34 cellular contexts compared by ENCODE assay signal in the genomic region with DNA sequence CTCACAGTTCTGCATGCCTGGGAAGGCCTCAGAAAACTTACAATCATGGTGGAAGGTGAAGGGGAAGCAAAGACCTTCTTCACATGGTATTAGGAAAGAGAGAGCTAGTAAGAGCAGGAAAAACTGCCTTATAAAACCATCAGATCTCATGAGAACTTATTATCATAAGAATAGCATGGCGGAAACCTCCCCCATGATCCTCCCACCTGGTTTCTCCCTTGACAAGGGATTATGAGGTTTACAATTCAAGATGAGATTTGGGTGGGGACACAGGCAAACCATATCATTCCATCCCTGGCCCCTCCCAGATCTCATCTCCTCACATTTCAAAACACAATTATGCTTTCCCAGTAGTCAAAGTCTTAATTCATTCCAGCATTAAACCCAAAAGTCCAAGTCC.
"Had no signal": no experiment of that assay in that cellular context is flagged by ENCODE, and none has a peak within 500 bp of the region (broad histone marks: within the 10 kb centered on the region; RNA-seq: fewer than 3 reads in every experiment).

No MANE protein-coding gene starts in this region.

- ATAC-seq: activated naive CD4-positive, alpha-beta T cell treated with anti-CD3 and anti-CD28 coated beads, Interleukin-2, amount 50 U/mL, for 72 hours; activated naive CD8-positive, alpha-beta T cell treated with anti-CD3 and anti-CD28 coated beads, Interleukin-2, amount 50 U/mL, for 24 hours; activated T-cell treated with anti-CD3 and anti-CD28 coated beads, Interleukin-2, amount 50 U/mL, for 4 hours; activated T-cell treated with anti-CD3 and anti-CD28 coated beads, Interleukin-2, amount 50 U/mL, for 72 hours; activated T-helper 17 cell treated with anti-CD3 and anti-CD28 coated beads, Interleukin-2, amount 50 U/mL, for 72 hours; body of pancreas had no signal

- DNase-seq: activated effector memory CD4-positive, alpha-beta T cell treated with anti-CD3 and anti-CD28 coated beads, Interleukin-2, amount 50 U/mL, for 16 hours; activated effector memory CD4-positive, alpha-beta T cell treated with Interleukin-2 at 50 U/mL for 16 hours; activated gamma-delta T cell; activated gamma-delta T cell treated with Interleukin-2 at 50 U/mL for 16 hours; activated naive CD4-positive, alpha-beta T cell; activated naive CD4-positive, alpha-beta T cell treated with anti-CD3 and anti-CD28 coated beads for 36 hours; activated naive CD4-positive, alpha-beta T cell treated with anti-CD3 and anti-CD28 coated beads, Interleukin-2, amount 10 ng/mL, durations not matched to agents 7 days and 5 days; activated naive CD4-positive, alpha-beta T cell treated with anti-CD3 and anti-CD28 coated beads, Interleukin-2, amount 50 U/mL, for 16 hours; activated naive CD4-positive, alpha-beta T cell treated with Interleukin-2 at 50 U/mL for 16 hours; activated naive CD8-positive, alpha-beta T cell treated with anti-CD3 and anti-CD28 coated beads for 36 hours; activated naive CD8-positive, alpha-beta T cell treated with anti-CD3 and anti-CD28 coated beads, Interleukin-2, amount 10 ng/mL, durations not matched to agents 7 days and 5 days; activated naive CD8-positive, alpha-beta T cell treated with anti-CD3 and anti-CD28 coated beads, Interleukin-2, amount 50 U/mL, for 24 hours; activated T-cell treated with anti-CD3 and anti-CD28 coated beads, Interleukin-2, amount 50 U/mL, for 1 hour; activated T-cell treated with anti-CD3 and anti-CD28 coated beads, Interleukin-2, amount 50 U/mL, for 24 hours; activated T-cell treated with anti-CD3 and anti-CD28 coated beads, Interleukin-2, amount 50 U/mL, for 4 hours; activated T-cell treated with anti-CD3 and anti-CD28 coated beads, Interleukin-2, amount 50 U/mL, for 48 hours; activated T-cell treated with anti-CD3 and anti-CD28 coated beads, Interleukin-2, amount 50 U/mL, for 72 hours; adrenal gland; amniotic stem cell; amygdala; anterior cingulate cortex; aorta; body of pancreas; brain microvascular endothelial cell; central memory CD4-positive, alpha-beta T cell; cerebellar nuclear complex had no signal

- H3K4me3 Mint-ChIP-seq: activated naive CD4-positive, alpha-beta T cell treated with anti-CD3 and anti-CD28 coated beads for 36 hours; activated naive CD4-positive, alpha-beta T cell treated with anti-CD3 and anti-CD28 coated beads, Interleukin-2, amount 10 ng/mL, durations not matched to agents 7 days and 5 days; activated naive CD4-positive, alpha-beta T cell treated with anti-CD3 and anti-CD28 coated beads, Interleukin-2, amount 50 U/mL, for 24 hours; activated naive CD8-positive, alpha-beta T cell; activated naive CD8-positive, alpha-beta T cell treated with anti-CD3 and anti-CD28 coated beads for 36 hours; activated naive CD8-positive, alpha-beta T cell treated with anti-CD3 and anti-CD28 coated beads, Interleukin-2, amount 10 ng/mL, durations not matched to agents 7 days and 5 days; activated naive CD8-positive, alpha-beta T cell treated with anti-CD3 and anti-CD28 coated beads, Interleukin-2, amount 50 U/mL, for 24 hours; activated T-cell treated with anti-CD3 and anti-CD28 coated beads, Interleukin-2, amount 50 U/mL, for 24 hours; activated T-cell treated with anti-CD3 and anti-CD28 coated beads, Interleukin-2, amount 50 U/mL, for 4 hours; activated T-cell treated with anti-CD3 and anti-CD28 coated beads, Interleukin-2, amount 50 U/mL, for 72 hours; activated T-helper 1 cell treated with anti-CD3 and anti-CD28 coated beads, Interleukin-12 subunit alpha, Interleukin-12 subunit beta, Interleukin-2, Interleukin-4 antibody, amounts not matched to agents 30 ng/mL and 10 ng/mL and 1 ng/mL, durations not matched to agents 14 hours and 24 hours and 36 hours; activated T-helper 17 cell treated with anti-CD3 and anti-CD28 coated beads, Interleukin-2, amount 50 U/mL, for 72 hours; brain; central memory CD8-positive, alpha-beta T cell had no signal

- H3K27ac Mint-ChIP-seq: activated naive CD4-positive, alpha-beta T cell treated with anti-CD3 and anti-CD28 coated beads for 36 hours; activated naive CD4-positive, alpha-beta T cell treated with anti-CD3 and anti-CD28 coated beads, Interleukin-2, amount 10 ng/mL, durations not matched to agents 7 days and 5 days; activated naive CD4-positive, alpha-beta T cell treated with anti-CD3 and anti-CD28 coated beads, Interleukin-2, amount 50 U/mL, for 24 hours; activated naive CD4-positive, alpha-beta T cell treated with anti-CD3 and anti-CD28 coated beads, Interleukin-2, amount 50 U/mL, for 72 hours; activated naive CD8-positive, alpha-beta T cell; activated naive CD8-positive, alpha-beta T cell treated with anti-CD3 and anti-CD28 coated beads for 36 hours; activated naive CD8-positive, alpha-beta T cell treated with anti-CD3 and anti-CD28 coated beads, Interleukin-2, amount 10 ng/mL, durations not matched to agents 7 days and 5 days; activated naive CD8-positive, alpha-beta T cell treated with anti-CD3 and anti-CD28 coated beads, Interleukin-2, amount 50 U/mL, for 24 hours; activated T-cell treated with anti-CD3 and anti-CD28 coated beads, Interleukin-2, amount 50 U/mL, for 24 hours; activated T-cell treated with anti-CD3 and anti-CD28 coated beads, Interleukin-2, amount 50 U/mL, for 72 hours; activated T-helper 1 cell treated with anti-CD3 and anti-CD28 coated beads, Interleukin-12 subunit alpha, Interleukin-12 subunit beta, Interleukin-2, Interleukin-4 antibody, amounts not matched to agents 30 ng/mL and 10 ng/mL and 1 ng/mL, durations not matched to agents 14 hours and 24 hours and 36 hours; activated T-helper 17 cell treated with anti-CD3 and anti-CD28 coated beads, Interleukin-2, amount 50 U/mL, for 72 hours; activated T-helper 2 cell treated with anti-CD3 and anti-CD28 coated beads, Interferon-gamma antibody, Interleukin-2, Interleukin-4, amounts not matched to agents 10 μg/mL and 5 μg/mL and 100 μg/mL, durations not matched to agents 14 hours and 24 hours and 36 hours; brain had no signal

- H3K27me3 Mint-ChIP-seq: activated naive CD4-positive, alpha-beta T cell treated with anti-CD3 and anti-CD28 coated beads, Interleukin-2, amount 10 ng/mL, durations not matched to agents 7 days and 5 days; activated naive CD4-positive, alpha-beta T cell treated with anti-CD3 and anti-CD28 coated beads, Interleukin-2, amount 50 U/mL, for 24 hours; activated naive CD8-positive, alpha-beta T cell treated with anti-CD3 and anti-CD28 coated beads for 36 hours; activated naive CD8-positive, alpha-beta T cell treated with anti-CD3 and anti-CD28 coated beads, Interleukin-2, amount 10 ng/mL, durations not matched to agents 7 days and 5 days; activated naive CD8-positive, alpha-beta T cell treated with anti-CD3 and anti-CD28 coated beads, Interleukin-2, amount 50 U/mL, for 24 hours; activated T-cell treated with anti-CD3 and anti-CD28 coated beads, Interleukin-2, amount 50 U/mL, for 24 hours; central memory CD8-positive, alpha-beta T cell had no signal

- H3K9me3 Mint-ChIP-seq: activated naive CD4-positive, alpha-beta T cell treated with anti-CD3 and anti-CD28 coated beads for 36 hours; activated naive CD4-positive, alpha-beta T cell treated with anti-CD3 and anti-CD28 coated beads, Interleukin-2, amount 10 ng/mL, durations not matched to agents 7 days and 5 days; activated naive CD4-positive, alpha-beta T cell treated with anti-CD3 and anti-CD28 coated beads, Interleukin-2, amount 50 U/mL, for 24 hours; activated naive CD4-positive, alpha-beta T cell treated with anti-CD3 and anti-CD28 coated beads, Interleukin-2, amount 50 U/mL, for 72 hours; activated naive CD8-positive, alpha-beta T cell treated with anti-CD3 and anti-CD28 coated beads for 36 hours; activated naive CD8-positive, alpha-beta T cell treated with anti-CD3 and anti-CD28 coated beads, Interleukin-2, amount 10 ng/mL, durations not matched to agents 7 days and 5 days; activated naive CD8-positive, alpha-beta T cell treated with anti-CD3 and anti-CD28 coated beads, Interleukin-2, amount 50 U/mL, for 24 hours; activated T-cell treated with anti-CD3 and anti-CD28 coated beads, Interleukin-2, amount 50 U/mL, for 24 hours; activated T-cell treated with anti-CD3 and anti-CD28 coated beads, Interleukin-2, amount 50 U/mL, for 4 hours; activated T-cell treated with anti-CD3 and anti-CD28 coated beads, Interleukin-2, amount 50 U/mL, for 72 hours; activated T-helper 1 cell treated with anti-CD3 and anti-CD28 coated beads, Interleukin-12 subunit alpha, Interleukin-12 subunit beta, Interleukin-2, Interleukin-4 antibody, amounts not matched to agents 30 ng/mL and 10 ng/mL and 1 ng/mL, durations not matched to agents 14 hours and 24 hours and 36 hours; activated T-helper 17 cell treated with anti-CD3 and anti-CD28 coated beads, Interleukin-2, amount 50 U/mL, for 72 hours; activated T-helper 2 cell treated with anti-CD3 and anti-CD28 coated beads, Interferon-gamma antibody, Interleukin-2, Interleukin-4, amounts not matched to agents 10 μg/mL and 5 μg/mL and 100 μg/mL, durations not matched to agents 14 hours and 24 hours and 36 hours; brain; central memory CD8-positive, alpha-beta T cell had no signal

- H3K4me1 Mint-ChIP-seq: activated naive CD8-positive, alpha-beta T cell treated with anti-CD3 and anti-CD28 coated beads, Interleukin-2, amount 50 U/mL, for 24 hours; activated T-helper 17 cell treated with anti-CD3 and anti-CD28 coated beads, Interleukin-2, amount 50 U/mL, for 72 hours; brain; central memory CD8-positive, alpha-beta T cell had no signal

- H3K36me3 Mint-ChIP-seq: activated naive CD4-positive, alpha-beta T cell treated with anti-CD3 and anti-CD28 coated beads, Interleukin-2, amount 10 ng/mL, durations not matched to agents 7 days and 5 days; activated naive CD4-positive, alpha-beta T cell treated with anti-CD3 and anti-CD28 coated beads, Interleukin-2, amount 50 U/mL, for 24 hours; activated naive CD4-positive, alpha-beta T cell treated with anti-CD3 and anti-CD28 coated beads, Interleukin-2, amount 50 U/mL, for 72 hours; activated naive CD8-positive, alpha-beta T cell; activated naive CD8-positive, alpha-beta T cell treated with anti-CD3 and anti-CD28 coated beads for 36 hours; activated naive CD8-positive, alpha-beta T cell treated with anti-CD3 and anti-CD28 coated beads, Interleukin-2, amount 10 ng/mL, durations not matched to agents 7 days and 5 days had no signal
